ENCODE assay signal across 17 cellular contexts in the genomic region with DNA sequence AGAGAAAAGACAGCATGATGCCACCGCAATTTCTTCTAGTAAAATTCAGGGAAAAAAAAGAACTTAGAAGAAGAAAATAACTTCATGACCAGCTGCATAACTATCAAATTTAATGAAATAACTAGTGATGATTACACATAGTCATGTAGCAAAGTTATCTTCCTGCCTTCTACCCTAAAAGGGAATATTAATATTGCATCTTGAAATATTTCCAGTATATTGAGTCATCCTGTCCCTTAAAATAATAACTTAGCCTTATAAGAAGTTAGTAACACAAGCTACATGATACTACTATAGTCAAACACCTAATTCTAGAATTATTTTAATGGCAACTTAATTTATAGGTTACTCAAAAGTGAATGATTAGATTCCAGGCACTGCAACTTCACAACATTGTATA.
A peak's percentile ranks its signal among the peaks of the same experiment; 100 is the strongest.
DNase-seq lines count a peak whose midpoint lies in the region; FAIRE-seq and TF ChIP-seq lines count a peak whose summit lies in the region.
"Had no signal": no experiment of that assay in that cellular context is flagged by ENCODE, and none has a peak within 500 bp of the region (broad histone marks: within the 10 kb centered on the region; RNA-seq: fewer than 3 reads in every experiment).

No MANE protein-coding gene starts in this region.

- H3K4me2 ChIP-seq in GM23248 (ENCODE audit: unreplicated experiment) (no peak overlapping the region), astrocyte (ENCODE audit: low read length) (no peak overlapping the region), OCI-LY7 (ENCODE audit: low read length) (no peak overlapping the region)

- H3K27me3 ChIP-seq in GM23248 (replicated peaks; ENCODE audit: insufficient read depth), result no peaks in the 10 kb centered on the region
- H3K27me3 ChIP-seq in astrocyte (ENCODE audit: insufficient read depth, low read length), result no peaks in the 10 kb centered on the region

- H4K20me1 ChIP-seq in GM23248 (ENCODE audit: insufficient read depth), result no peaks in the 10 kb centered on the region
- peaks cover 9% of the 10 kb centered on the region for H4K20me1 ChIP-seq in astrocyte (ENCODE audit: insufficient read depth, low read length)
- no peaks in the 10 kb centered on the region for H4K20me1 ChIP-seq in OCI-LY7 (ENCODE audit: insufficient read depth, low read length)

- H3K79me2 ChIP-seq in GM23248 (ENCODE audit: insufficient read depth) (peaks cover 46% of the 10 kb centered on the region), astrocyte (ENCODE audit: insufficient read depth, low read length) (peaks cover 14% of the 10 kb centered on the region), OCI-LY7 (ENCODE audit: insufficient read depth, low read depth, low read length) (no peaks in the 10 kb centered on the region)

- DNase-seq in GM23248 (peak; percentile 13), astrocyte (ENCODE audit: low read depth) (peak; percentile 16), fibroblast of pulmonary artery (ENCODE audit: low read depth) (peak; percentile 43), stromal cell of bone marrow (ENCODE audit: low read depth) (peak; percentile 39), NCI-H69 (lab: John Stamatoyannopoulos, UW) (no peak), OCI-LY7 (ENCODE audit: low spot score) (no peak)
- DNase-seq in activated naive CD4-positive, alpha-beta T cell (lab: John Stamatoyannopoulos, UW), result no peak
- DNase-seq: CD4-positive, CD25-positive, alpha-beta regulatory T cell; DMS53; NCI-H1436; NCI-H2029 treated with DMSO at 0.1 percent for 48 hours; NCI-H2171 treated with DMSO at 0.1 percent for 48 hours; NCI-H446 treated with DMSO at 0.1 percent for 48 hours; NCI-H748 treated with DMSO at 0.1 percent for 48 hours had no signal

- H3K9me3 ChIP-seq in GM23248 (ENCODE audit: low read depth), result no peaks in the 10 kb centered on the region
- H3K9me3 ChIP-seq in astrocyte (ENCODE audit: insufficient read depth, low read depth, low read length), result no peaks in the 10 kb centered on the region
- no peaks in the 10 kb centered on the region for H3K9me3 ChIP-seq in OCI-LY7 (ENCODE audit: low read length)
- H3K9me3 ChIP-seq: HAP-1 had no signal

- BruUV-seq in OCI-LY7 (replicated peaks; lab: Mats Ljungman, UMichigan), result no TSS peak

- H3K4me3 Mint-ChIP-seq in astrocyte (ENCODE audit: unreplicated experiment), result no peak overlapping the region
- H3K4me3 Mint-ChIP-seq: B cell; CD4-positive, CD25-positive, alpha-beta regulatory T cell had no signal

- H2AFZ ChIP-seq in GM23248, result no peak overlapping the region
- H2AFZ ChIP-seq in astrocyte (ENCODE audit: low read depth, low read length), result no peak overlapping the region
- no peak overlapping the region for H2AFZ ChIP-seq in OCI-LY7 (ENCODE audit: low read length)

- H3K9me2 ChIP-seq in GM23248 (ENCODE audit: insufficient read depth) (no peaks in the 10 kb centered on the region), OCI-LY7 (ENCODE audit: insufficient read depth, low read length) (no peaks in the 10 kb centered on the region)

- WGBS in GM23248 (ENCODE audit: low coverage in 1 of 2, low lambda C conversion rate in 2 of 2, missing lambda C conversion rate in 2 of 2), 2 experiments, result 96 to 100% methylated on average over 1 of the region's 1 CpG

- H3K4me3 ChIP-seq in GM23248 (no peak overlapping the region), astrocyte (ENCODE audit: insufficient read depth, low read depth, low read length) (no peak overlapping the region), fibroblast of pulmonary artery (replicated peaks; ENCODE audit: low read depth, low read length) (no peak overlapping the region), OCI-LY7 (ENCODE audit: low read depth, low read length, poor library complexity, severe bottlenecking) (no peak overlapping the region)
- H3K4me3 ChIP-seq: HAP-1 had no signal

- H3K36me3 ChIP-seq in GM23248 (ENCODE audit: low read depth) (no peaks in the 10 kb centered on the region; the same call in none of the 2 replicates), astrocyte (ENCODE audit: insufficient read depth, low read length) (peaks cover 7% of the 10 kb centered on the region), OCI-LY7 (ENCODE audit: insufficient read depth, low read length) (peaks cover 17% of the 10 kb centered on the region)

- H3K4me1 ChIP-seq in GM23248 (ENCODE audit: insufficient read depth), result peaks cover 9% of the 10 kb centered on the region
- H3K4me1 ChIP-seq in astrocyte (ENCODE audit: insufficient read depth, low read length), result peaks cover 3% of the 10 kb centered on the region
- peaks cover 9% of the 10 kb centered on the region for H3K4me1 ChIP-seq in OCI-LY7 (ENCODE audit: insufficient read depth, low read length, poor library complexity, severe bottlenecking)

- H3K9me3 Mint-ChIP-seq in astrocyte (ENCODE audit: unreplicated experiment), result no peaks in the 10 kb centered on the region
- H3K9me3 Mint-ChIP-seq: CD4-positive, CD25-positive, alpha-beta regulatory T cell had no signal

- H3K4me1 Mint-ChIP-seq in astrocyte (ENCODE audit: low read depth, unreplicated experiment), result peaks cover 4% of the 10 kb centered on the region

- H3K9ac ChIP-seq in GM23248 (no peak overlapping the region), astrocyte (ENCODE audit: low read length) (no peak overlapping the region)

- FAIRE-seq in astrocyte (lab: Jason Lieb, UNC), result no peak

- in situ Hi-C loops in GM23248 (cut with MboI), result loop anchor here (25.0 kb wide), 2 partner anchors 442 to 1367 kb away; no protein-coding TSS in a partner anchor

- intact Hi-C loops in OCI-LY7 (cut with micrococcal nuclease; ENCODE audit: unreplicated experiment), result no loop called here

- H3K36me3 Mint-ChIP-seq in astrocyte (ENCODE audit: low read depth, unreplicated experiment), result peaks cover 7% of the 10 kb centered on the region

- POLR2A ChIA-PET in OCI-LY7 (lab: Charles Lee), result no interaction called here

- H3K27ac Mint-ChIP-seq in astrocyte (ENCODE audit: unreplicated experiment), result no peak overlapping the region
- H3K27ac Mint-ChIP-seq: B cell had no signal

- TF ChIP-seq CTCF in astrocyte (IDR thresholded peaks at IDR 0.05; ENCODE audit: insufficient read depth, low read depth, low read length) (no peak), fibroblast of pulmonary artery (IDR thresholded peaks at IDR 0.05; ENCODE audit: low read length, missing control alignments) (no peak), OCI-LY7 (conservative IDR thresholded peaks at IDR 0.05; ENCODE audit: low read length) (no peak)

- CTCF ChIA-PET in OCI-LY7 (lab: Charles Lee; ENCODE audit: unreplicated experiment), result no interaction called here

- no peak overlapping the region for H3K27ac ChIP-seq in GM23248
- H3K27ac ChIP-seq in astrocyte (ENCODE audit: low read depth, low read length), result no peak overlapping the region
- H3K27ac ChIP-seq in OCI-LY7 (ENCODE audit: low read depth, low read length, poor library complexity, severe bottlenecking), result no peak overlapping the region
- H3K27ac ChIP-seq: HL-60 had no signal

- no peaks in the 10 kb centered on the region for H3K27me3 Mint-ChIP-seq in astrocyte (ENCODE audit: low read depth, unreplicated experiment)
- H3K27me3 Mint-ChIP-seq: B cell; CD4-positive, CD25-positive, alpha-beta regulatory T cell had no signal

- H3F3A ChIP-seq in GM23248 (ENCODE audit: insufficient read depth), result 0 out of 2 replicates have a peak, but pooled peaks cover under 1% of the 10 kb centered on the region

Comparison
In these comparisons a context has a peak if more than half of its experiments do, and no peak if none do; other contexts are left out.
1. DNase-seq: peak in GM23248 (single experiment), astrocyte (single experiment), fibroblast of pulmonary artery (single experiment) and stromal cell of bone marrow (single experiment); none in NCI-H69 (single experiment), activated naive CD4-positive, alpha-beta T cell (0 of 4) and OCI-LY7 (single experiment).